In the genomic region with DNA sequence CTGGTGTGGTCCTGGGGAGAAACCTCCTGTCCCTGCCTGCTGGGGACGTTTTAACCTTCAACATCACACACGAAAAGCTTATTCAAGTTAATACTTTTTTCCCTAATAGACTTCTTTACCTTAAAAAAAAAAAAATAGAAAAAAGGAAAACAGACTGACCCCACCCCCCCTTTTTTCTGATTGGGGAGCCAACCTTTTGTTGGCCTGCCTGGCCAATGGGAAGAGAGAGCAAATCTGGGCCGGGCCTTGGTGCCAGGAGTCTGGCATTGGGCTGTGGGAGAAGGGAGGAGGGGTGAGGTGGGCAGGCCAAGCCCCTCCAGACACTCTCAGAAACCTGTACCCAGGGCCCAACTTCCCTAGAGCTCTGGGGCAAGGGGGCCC, we compare ENCODE assay signal across 10 cellular contexts. TPM values are rescaled to one million over a fixed set of nuclear protein-coding genes. Genes with fewer than 3 reads are reported as not detected.
A peak's percentile ranks its signal among the peaks of the same experiment; 100 is the strongest.
DNase-seq lines count a peak whose midpoint lies in the region; ATAC-seq and TF ChIP-seq lines count a peak whose summit lies in the region.
"Had no signal": no experiment of that assay in that cellular context is flagged by ENCODE, and none has a peak within 500 bp of the region (broad histone marks: within the 10 kb centered on the region; RNA-seq: fewer than 3 reads in every experiment).

No MANE protein-coding gene starts in this region.

- H3K36me3 Mint-ChIP-seq in H9 (ENCODE audit: insufficient read depth in 1 of 3, low read depth in 3 of 3): no peaks in the 10 kb centered on the region; a peak in 2 of 7 replicates

- no peak overlapping the region for H2BK5ac ChIP-seq in H9 (ENCODE audit: insufficient read length, low read length)

- H3K36me3 ChIP-seq in adipocyte (ENCODE audit: control insufficient read depth, insufficient read depth, low read length, severe bottlenecking): no peaks in the 10 kb centered on the region

- no peak overlapping the region for H4K91ac ChIP-seq in H9 (ENCODE audit: insufficient read length, low read depth, low read length)

- no peak overlapping the region for H3K23ac ChIP-seq in H9 (ENCODE audit: insufficient read length, low read depth, low read length)

- no peak overlapping the region for H2BK120ac ChIP-seq in H9 (ENCODE audit: low read depth, low read length, poor library complexity, severe bottlenecking)

- peaks cover 89% of the 10 kb centered on the region for H3K27me3 Mint-ChIP-seq in H9 (ENCODE audit: low read depth)

- no peaks in the 10 kb centered on the region for H3K79me2 ChIP-seq in H9 (ENCODE audit: insufficient read depth, low read length)

- no peak overlapping the region for H3K14ac ChIP-seq in H9 (ENCODE audit: insufficient read depth, low read length)

- H3K27ac ChIP-seq in H9 (ENCODE audit: insufficient read length, low read depth, low read length): no peak overlapping the region
- H3K27ac ChIP-seq: psoas muscle had no signal

- H3K4me3 ChIP-seq in AG04449 (ENCODE audit: low read depth, low read length) (peak overlapping the region; percentile 46), adipocyte (ENCODE audit: low read length) (peak overlapping the region; percentile 76)

- no peak overlapping the region for H4K8ac ChIP-seq in H9 (replicated peaks; ENCODE audit: insufficient read length, low read depth, low read length)

- H3K56ac ChIP-seq in H9 (ENCODE audit: insufficient read length, low read depth, low read length): no peak overlapping the region

- H3K9me3 ChIP-seq in H9 (ENCODE audit: control insufficient read depth, low read depth, low read length) (no peaks in the 10 kb centered on the region), adipocyte (ENCODE audit: control insufficient read depth, low read length) (no peaks in the 10 kb centered on the region)
- H3K9me3 ChIP-seq: psoas muscle had no signal

- ATAC-seq in GM21447 (IDR thresholded peaks at IDR 0.05; ENCODE audit: unreplicated experiment) (no peak), HG03196 (IDR thresholded peaks at IDR 0.05; ENCODE audit: unreplicated experiment) (no peak)
- ATAC-seq: psoas muscle had no signal

- H3K27me3 ChIP-seq in H9 (ENCODE audit: insufficient read depth, low read length) (peaks cover 75% of the 10 kb centered on the region), adipocyte (replicated peaks; ENCODE audit: control insufficient read depth, insufficient read depth, low read length) (peaks cover 42% of the 10 kb centered on the region)

- WGBS in H9 (ENCODE audit: extremely low coverage, insufficient read length, low lambda C conversion rate): no CpG with 5 or more reads among the region's 3 CpGs

- H3K23me2 ChIP-seq in H9 (ENCODE audit: insufficient read length, low read depth, low read length, poor library complexity, severe bottlenecking): peaks cover 17% of the 10 kb centered on the region

- no peak overlapping the region for H2BK12ac ChIP-seq in H9 (ENCODE audit: insufficient read length, low read depth, low read length)

- CTCF ChIA-PET in AG04449 (lab: Yijun Ruan, JAX): interaction anchor here (0.6 to 2.4 kb wide), 7 partner anchors 10 to 198 kb away, joined by 3 to 7 read pairs (median 4); no protein-coding TSS in a partner anchor

- no peak overlapping the region for H2BK20ac ChIP-seq in H9 (ENCODE audit: low read depth, low read length, poor library complexity, severe bottlenecking)

- peaks cover 21 to 44% of the 10 kb centered on the region in 2 experiments for H3K4me1 Mint-ChIP-seq in H9

- peak overlapping the region; percentile 36 for H3K4me2 ChIP-seq in H9 (ENCODE audit: insufficient read depth, insufficient read length, low read length)

- peaks cover 2 to 3% of the 10 kb centered on the region in 2 experiments; a peak in 2 of 5 replicates for H3K9me3 Mint-ChIP-seq in H9

- H3K4ac ChIP-seq in H9 (ENCODE audit: low read depth, low read length): no peak overlapping the region

- no peak overlapping the region for H3K18ac ChIP-seq in H9 (ENCODE audit: insufficient read length, low read depth, low read length)

- no peaks in the 10 kb centered on the region for H3K79me1 ChIP-seq in H9 (ENCODE audit: insufficient read depth, low read depth, low read length, poor library complexity, severe bottlenecking)

- H3T11ph ChIP-seq in H9 (ENCODE audit: low read length): no peak overlapping the region

- H3K4me1 ChIP-seq in H9 (ENCODE audit: insufficient read depth, low read length): no peaks in the 10 kb centered on the region
- peaks cover 36% of the 10 kb centered on the region for H3K4me1 ChIP-seq in adipocyte (ENCODE audit: control insufficient read depth, insufficient read depth, low read length)

- POLR2A ChIA-PET in AG04449 (lab: Yijun Ruan, JAX): interaction anchor here (0.9 kb wide), 1 partner anchor 46 kb away, joined by 3 read pairs; a partner anchor contains a TSS

- H2AFZ ChIP-seq in H9 (ENCODE audit: low read length): no peak overlapping the region

- TF ChIP-seq CTCF in AG04449 (IDR thresholded peaks at IDR 0.05; ENCODE audit: insufficient read depth, low read length, missing control alignments) (no peak), H9 (conservative IDR thresholded peaks at IDR 0.05) (no peak)

- no peak overlapping the region for H2AK5ac ChIP-seq in H9 (ENCODE audit: insufficient read length, low read length)

- DNase-seq in AG04449 (ENCODE audit: low read depth, low spot score) (no peak), H9 (peak; percentile 92), adipocyte (ENCODE audit: low read depth) (peak; percentile 79), islet precursor cell (peak; percentile 91), COLO668 (lab: John Stamatoyannopoulos, UW; ENCODE audit: unreplicated experiment) (no peak), cerebellar nuclear complex (lab: John Stamatoyannopoulos, UW) (no peak)
- DNase-seq: MM.1S had no signal

- no peak overlapping the region for H3K27ac Mint-ChIP-seq in H9

- no peak overlapping the region for H3K9ac ChIP-seq in H9 (ENCODE audit: extremely low read depth, insufficient read length, low read length)
- peak overlapping the region; percentile 77 for H3K9ac ChIP-seq in adipocyte (ENCODE audit: low read length)

- no peak overlapping the region for H4K5ac ChIP-seq in H9 (ENCODE audit: insufficient read length, low read depth, low read length)

- peak overlapping the region in 1 of 2 experiments; percentile 73; a peak in 3 of 5 replicates for H3K4me3 Mint-ChIP-seq in H9

- no peak overlapping the region for H2BK15ac ChIP-seq in H9 (ENCODE audit: low read depth, low read length)

- no peaks in the 10 kb centered on the region for H4K20me1 ChIP-seq in H9 (ENCODE audit: control insufficient read depth, insufficient read depth, insufficient read length)

RNA-seq across cellular contexts. Expression of a gene that starts 3.0 kb away (rescaled TPM):
- 1.2 and 2.9 TPM in 2 replicates for total RNA-seq in H9 (2021)

RNA-seq across cellular contexts. Expression of a gene that starts 16.0 kb away (rescaled TPM):
- total RNA-seq in H9 (2021): 77.4 and 79.4 TPM in 2 replicates

RNA-seq across cellular contexts. Expression of a gene that starts 45.3 kb away (rescaled TPM):
- total RNA-seq in H9 (2021): 5.1 and 6.2 TPM in 2 replicates

Comparison
In these comparisons a context has a peak if more than half of its experiments do, and no peak if none do; other contexts are left out.
1. DNase-seq: peak in H9 (single experiment), adipocyte (single experiment) and islet precursor cell (single experiment); none in AG04449 (single experiment), COLO668 (single experiment) and cerebellar nuclear complex (0 of 2).